ENCODE assay signal across 9 cellular contexts in genomic region chr22:38298312-38299000, GRCh38. TPM values are rescaled to one million over a fixed set of nuclear protein-coding genes. Genes with fewer than 3 reads are reported as not detected.
DNase-seq lines count a peak whose midpoint lies in the region; ATAC-seq and FAIRE-seq lines count a peak whose summit lies in the region.
"Had no signal": no experiment of that assay in that cellular context is flagged by ENCODE, and none has a peak within 500 bp of the region (broad histone marks: within the 10 kb centered on the region; RNA-seq: fewer than 3 reads in every experiment).

No MANE protein-coding gene starts in this region.

- FAIRE-seq in frontal cortex (lab: Jason Lieb, UNC), result no peak

- peak; percentile 80 for ATAC-seq in effector memory CD8-positive, alpha-beta T cell (replicated peaks)
- no peak for ATAC-seq in GM21423 (IDR thresholded peaks at IDR 0.05; ENCODE audit: unreplicated experiment)

- no peak overlapping the region for H3K4me3 ChIP-seq in skeletal muscle cell (ENCODE audit: low read depth, low read length)
- H3K4me3 ChIP-seq: BLaER1 treated with 17β-estradiol and CSF1 and Interleukin-3, amounts not matched to agents 10 nM and 100 nM had no signal

- peaks cover 83% of the 10 kb centered on the region for H3K36me3 Mint-ChIP-seq in effector memory CD8-positive, alpha-beta T cell (ENCODE audit: insufficient read depth)

- peaks cover 0 to 1% of the 10 kb centered on the region in 2 donors for H3K4me1 Mint-ChIP-seq in effector memory CD8-positive, alpha-beta T cell (ENCODE audit: low read depth in 2 of 2)

- DNase-seq in NCI-H82 (lab: John Stamatoyannopoulos, UW) (peak; percentile 24), NCI-H82 treated with DMSO at 0.1 percent for 48 hours (lab: John Stamatoyannopoulos, UW; ENCODE audit: unreplicated experiment) (no peak), T1000 (lab: John Stamatoyannopoulos, UW) (peak; percentile 89), skeletal muscle cell (ENCODE audit: low read depth) (peak; percentile 95), superior temporal gyrus (ENCODE audit: extremely low spot score) (no peak), frontal cortex (ENCODE audit: low spot score in 2 of 2) (no peak)
- DNase-seq in effector memory CD8-positive, alpha-beta T cell, result peak; percentile 34 to 39 (median 37)

- no peak overlapping the region for H3K4me3 Mint-ChIP-seq in effector memory CD8-positive, alpha-beta T cell

- no peaks in the 10 kb centered on the region for H3K27me3 Mint-ChIP-seq in effector memory CD8-positive, alpha-beta T cell

- no peaks in the 10 kb centered on the region for H3K9me3 Mint-ChIP-seq in effector memory CD8-positive, alpha-beta T cell

- peak overlapping the region in 1 of 2 donors; percentile 55 for H3K27ac Mint-ChIP-seq in effector memory CD8-positive, alpha-beta T cell

RNA-seq across cellular contexts. Expression of gene CSNK1E, which starts 18.8 kb away (rescaled TPM):
- 197 TPM for total RNA-seq in frontal cortex

RNA-seq across cellular contexts. Expression of gene TMEM184B, which starts 25.6 kb away (rescaled TPM):
- total RNA-seq in frontal cortex, result 6.9 TPM

Comparison
In these comparisons a context has a peak if more than half of its experiments do, and no peak if none do; other contexts are left out.
1. DNase-seq: peak in NCI-H82 (single experiment), T1000 (single experiment), effector memory CD8-positive, alpha-beta T cell (3 of 3) and skeletal muscle cell (single experiment); none in NCI-H82 treated with DMSO at 0.1 percent for 48 hours (single experiment), superior temporal gyrus (single experiment) and frontal cortex (0 of 2).